Comparison of ENCODE assay signal across 11 cellular contexts in the genomic region with DNA sequence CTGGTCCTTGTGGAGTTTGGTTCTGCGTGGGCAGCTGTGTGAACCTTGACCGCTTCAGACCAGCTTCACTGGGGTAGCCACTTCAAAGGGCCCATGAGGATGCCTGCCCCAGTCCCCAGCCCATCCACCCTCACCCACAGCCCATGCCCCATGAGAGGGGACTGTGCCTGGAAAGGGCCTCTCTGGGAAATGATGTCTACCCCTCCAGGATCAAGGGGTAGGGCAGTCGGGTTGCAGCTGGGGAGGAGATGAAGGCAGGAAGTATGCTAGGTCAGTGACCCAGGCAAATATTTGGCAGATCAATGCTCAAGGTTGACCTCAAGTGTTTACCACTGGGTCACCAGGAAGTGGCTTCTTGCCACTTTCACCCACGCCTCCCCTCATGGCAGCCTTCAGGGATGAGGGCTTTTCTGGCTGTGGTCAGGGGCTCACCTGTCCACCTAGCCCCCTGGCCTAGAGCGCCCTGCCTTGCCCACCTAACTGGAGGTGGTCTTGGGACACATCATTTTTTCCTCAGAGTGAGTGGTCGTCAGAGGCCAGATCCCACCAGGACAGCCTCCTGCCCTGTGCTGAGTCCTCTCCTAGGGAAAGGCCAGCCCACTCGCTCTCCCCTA.
A peak's percentile ranks its signal among the peaks of the same experiment; 100 is the strongest.
DNase-seq lines count a peak whose midpoint lies in the region; ATAC-seq and TF ChIP-seq lines count a peak whose summit lies in the region.
"Had no signal": no experiment of that assay in that cellular context is flagged by ENCODE, and none has a peak within 500 bp of the region (broad histone marks: within the 10 kb centered on the region; RNA-seq: fewer than 3 reads in every experiment).

No MANE protein-coding gene starts in this region.

- H3K27ac ChIP-seq in mesenchymal stem cell (ENCODE audit: low read length, poor library complexity, severe bottlenecking) (no peak overlapping the region), ovary (no peak overlapping the region), Karpas-422 (ENCODE audit: low read length) (no peak overlapping the region)
- H3K27ac ChIP-seq: prostate gland had no signal

- intact Hi-C loops in ovary (cut with DNase I): no loop called here

- H2AFZ ChIP-seq in mesenchymal stem cell (ENCODE audit: low read depth, low read length) (no peak overlapping the region), Karpas-422 (ENCODE audit: low read length) (no peak overlapping the region)

- peak overlapping the region in 1 of 2 experiments; percentile 15 for H2BK12ac ChIP-seq in mesenchymal stem cell (ENCODE audit: low read length in 2 of 2)

- TF ChIP-seq POLR2A in ovary (IDR thresholded peaks at IDR 0.05): no peak

- no peak overlapping the region for H2BK120ac ChIP-seq in mesenchymal stem cell (ENCODE audit: low read depth, low read length)

- 0 out of 2 replicates have a peak, but pooled peaks cover 4% of the 10 kb centered on the region for H4K20me1 ChIP-seq in Karpas-422 (ENCODE audit: insufficient read depth, low read depth, low read length)

- H2AK5ac ChIP-seq in mesenchymal stem cell (ENCODE audit: low read length, severe bottlenecking): no peak overlapping the region

- H3K4ac ChIP-seq in mesenchymal stem cell (ENCODE audit: low read depth in 1 of 2, low read length in 2 of 2): no peak overlapping the region

- peak overlapping the region; percentile 43 for H4K91ac ChIP-seq in mesenchymal stem cell (ENCODE audit: low read length)

- H3K23ac ChIP-seq in mesenchymal stem cell (ENCODE audit: low read length in 2 of 2): no peak overlapping the region

- no peak for TF ChIP-seq EP300 in ovary (IDR thresholded peaks at IDR 0.05)

- H3K4me2 ChIP-seq in mesenchymal stem cell (ENCODE audit: low read length, poor library complexity, severe bottlenecking) (no peak overlapping the region), Karpas-422 (ENCODE audit: low read depth, low read length, poor library complexity, severe bottlenecking) (no peak overlapping the region)

- no peak for DNase-seq in Jurkat, Clone E6-1 (ENCODE audit: low read depth, low spot score)
- DNase-seq in mesenchymal stem cell (no peak), ovary (no peak), Karpas-422 (no peak), epidermal melanocyte (ENCODE audit: insufficient read length, low spot score) (no peak), NCI-H82 (lab: John Stamatoyannopoulos, UW) (no peak)
- DNase-seq: DND-41, hippocampal formation had no signal

- no peak overlapping the region for H2BK5ac ChIP-seq in mesenchymal stem cell (ENCODE audit: low read depth, low read length, poor library complexity, severe bottlenecking)

- TF ChIP-seq CTCF in ovary (IDR thresholded peaks at IDR 0.05): no peak

- ATAC-seq in GM18498 (IDR thresholded peaks at IDR 0.05; ENCODE audit: unreplicated experiment): peak; percentile 56
- ATAC-seq in GM21390 (IDR thresholded peaks at IDR 0.05; ENCODE audit: unreplicated experiment): peak; percentile 32

- H3K9ac ChIP-seq in mesenchymal stem cell (ENCODE audit: low read length) (no peak overlapping the region), Karpas-422 (ENCODE audit: low read length) (no peak overlapping the region)

- H3K27me3 ChIP-seq in mesenchymal stem cell (ENCODE audit: control insufficient read depth in 1 of 2, insufficient read depth in 1 of 2, low read length in 2 of 2): peaks cover 0 to 6% of the 10 kb centered on the region in 2 experiments
- H3K27me3 ChIP-seq in ovary: no peaks in the 10 kb centered on the region
- no peaks in the 10 kb centered on the region for H3K27me3 ChIP-seq in Karpas-422 (ENCODE audit: low read length)

- peak overlapping the region; percentile 15 for H4K8ac ChIP-seq in mesenchymal stem cell (ENCODE audit: low read length)

- peak overlapping the region in 1 of 2 experiments; percentile 18 for H3K18ac ChIP-seq in mesenchymal stem cell (ENCODE audit: low read depth in 1 of 2, low read length in 2 of 2)

- no peaks in the 10 kb centered on the region for H3K36me3 ChIP-seq in mesenchymal stem cell (ENCODE audit: control insufficient read depth in 1 of 2, insufficient read depth in 2 of 2, low read depth in 1 of 2, low read length in 2 of 2)
- no peaks in the 10 kb centered on the region for H3K36me3 ChIP-seq in ovary
- no peaks in the 10 kb centered on the region for H3K36me3 ChIP-seq in Karpas-422 (ENCODE audit: insufficient read depth, low read length)
- H3K36me3 ChIP-seq: prostate gland had no signal

- H3K14ac ChIP-seq in mesenchymal stem cell (ENCODE audit: low read length in 2 of 2): peak overlapping the region in 1 of 2 experiments; percentile 26

- H3K9me3 ChIP-seq in mesenchymal stem cell (ENCODE audit: control insufficient read depth, low read length) (no peaks in the 10 kb centered on the region), ovary (no peaks in the 10 kb centered on the region), Karpas-422 (ENCODE audit: low read length) (no peaks in the 10 kb centered on the region)
- H3K9me3 ChIP-seq: prostate gland had no signal

- H2BK15ac ChIP-seq in mesenchymal stem cell (ENCODE audit: low read depth, poor library complexity, severe bottlenecking): no peak overlapping the region

- H3K79me2 ChIP-seq in Karpas-422 (ENCODE audit: low read length): no peaks in the 10 kb centered on the region

- H3K4me1 ChIP-seq in mesenchymal stem cell (ENCODE audit: control insufficient read depth, insufficient read depth, low read depth, low read length) (peaks cover 9% of the 10 kb centered on the region), ovary (ENCODE audit: insufficient read depth) (peaks cover 13% of the 10 kb centered on the region), Karpas-422 (ENCODE audit: low read length) (peaks cover 9% of the 10 kb centered on the region)

- H3K4me3 ChIP-seq in Jurkat, Clone E6-1 (ENCODE audit: low read length): peak overlapping the region; percentile 29
- no peak overlapping the region for H3K4me3 ChIP-seq in mesenchymal stem cell (ENCODE audit: insufficient read depth in 1 of 2, low read depth in 1 of 2, low read length in 2 of 2)
- H3K4me3 ChIP-seq in ovary: no peak overlapping the region
- no peak overlapping the region for H3K4me3 ChIP-seq in Karpas-422 (ENCODE audit: low read length)
- H3K4me3 ChIP-seq: prostate gland had no signal

- no peaks in the 10 kb centered on the region for H3K9me2 ChIP-seq in Karpas-422 (replicated peaks; ENCODE audit: insufficient read depth, low read length)

- H3K79me1 ChIP-seq in mesenchymal stem cell (replicated peaks; ENCODE audit: low read length, poor library complexity, severe bottlenecking): no peaks in the 10 kb centered on the region

- WGBS in mesenchymal stem cell: 69% methylated on average over 7 of the region's 7 CpGs
- WGBS in ovary, 3 donors: 83 to 90% (median 86%) methylated on average over 7 of the region's 7 CpGs
